In the genomic region with DNA sequence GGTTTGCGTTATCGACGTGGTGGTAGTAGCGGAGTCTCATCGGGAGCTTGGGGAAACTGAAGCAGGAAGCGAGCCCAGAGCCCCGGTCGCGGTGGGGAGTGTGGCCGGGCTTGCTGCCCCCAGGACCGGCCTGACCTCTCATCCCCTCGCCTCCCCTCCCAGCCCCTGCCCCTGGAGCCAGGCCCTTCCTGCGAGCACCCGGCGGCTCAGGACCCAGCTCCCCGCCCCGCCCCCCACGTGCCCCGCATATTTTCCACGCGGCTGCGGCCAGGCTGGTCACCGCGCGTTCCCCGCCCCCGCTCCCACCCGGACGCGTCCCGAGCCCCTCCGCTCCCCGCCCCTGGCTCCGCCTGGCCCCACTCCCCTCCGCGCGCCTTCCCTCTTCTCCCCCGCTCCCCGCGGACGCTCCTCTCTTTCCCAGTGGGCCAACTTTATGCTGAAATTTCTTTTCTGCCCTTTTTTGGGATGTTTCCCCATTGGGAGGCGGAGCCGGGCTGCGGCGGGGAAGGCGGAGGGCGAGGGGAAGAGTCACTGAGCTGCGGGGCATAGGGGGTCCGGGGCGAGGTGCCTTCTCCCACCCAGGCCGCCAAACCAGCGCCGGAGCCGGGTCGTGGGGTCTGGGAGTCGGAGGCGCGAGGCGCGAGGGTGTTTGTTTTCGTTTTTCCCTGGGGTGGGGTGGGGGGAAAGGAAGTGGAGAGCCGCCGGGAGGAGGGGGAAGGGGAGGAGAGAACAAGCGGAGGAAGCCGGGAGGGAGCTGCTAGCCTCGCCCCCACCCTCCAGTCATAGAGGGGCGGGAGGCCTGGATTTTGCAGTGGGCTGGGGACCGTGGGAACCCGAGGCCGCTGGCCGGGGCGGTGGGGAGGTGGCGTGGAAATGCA, we compare ENCODE assay signal across 7 cellular contexts. TPM values are rescaled to one million over a fixed set of nuclear protein-coding genes. Genes with fewer than 3 reads are reported as not detected.
DNase-seq lines count a peak whose midpoint lies in the region; ATAC-seq, FAIRE-seq and TF ChIP-seq lines count a peak whose summit lies in the region.

No MANE protein-coding gene starts in this region.

- intact Hi-C loops in lower lobe of right lung (cut with DNase I) = no loop called here

- 0 out of 2 replicates have a peak overlapping the region, but pooled peaks have one; percentile 1 for H2BK20ac ChIP-seq in H1 (ENCODE audit: low read length)

- DNase-seq in GM04504 (ENCODE audit: low read depth) (peak; percentile 64), NCI-H1092 treated with DMSO at 0.1 percent for 48 hours (lab: John Stamatoyannopoulos, UW) (peak; percentile 28), H1 (ENCODE audit: low read depth in 1 of 2, low spot score in 2 of 2) (peak in 1 of 2 experiments; percentile 84), lower lobe of right lung (peak; percentile 77), NCI-H128 (lab: John Stamatoyannopoulos, UW; ENCODE audit: unreplicated experiment) (no peak)
- DNase-seq in activated CD4-positive, alpha-beta memory T cell treated with anti-CD3 and anti-CD28 coated beads, Interleukin-2, amount 10 ng/mL, durations not matched to agents 7 days and 5 days = peak; percentile 42
- DNase-seq in stimulated activated effector memory CD8-positive, alpha-beta T cell treated with anti-CD3 and anti-CD28 coated beads, Interleukin-12 subunit alpha, Interleukin-12 subunit beta, amount 100 ng/mL, for 72 hours (ENCODE audit: low spot score in 2 of 2) = peak in 1 of 2 donors; percentile 57

- H3K4me3 Mint-ChIP-seq in activated CD4-positive, alpha-beta memory T cell treated with anti-CD3 and anti-CD28 coated beads, Interleukin-2, amount 10 ng/mL, durations not matched to agents 7 days and 5 days = peak overlapping the region; percentile 75
- H3K4me3 Mint-ChIP-seq in stimulated activated effector memory CD8-positive, alpha-beta T cell treated with anti-CD3 and anti-CD28 coated beads, Interleukin-12 subunit alpha, Interleukin-12 subunit beta, amount 100 ng/mL, for 72 hours = peak overlapping the region; percentile 78

- peak overlapping the region; percentile 39; the same call in 1 of the 2 replicates for H4K8ac ChIP-seq in H1 (ENCODE audit: extremely low read depth, insufficient read depth, low read length)

- peaks cover 5 to 8% of the 10 kb centered on the region in 2 experiments for H4K20me1 ChIP-seq in H1 (replicated peaks in 1 of 2; ENCODE audit: control insufficient read depth in 1 of 2, insufficient read depth in 2 of 2, low read length in 2 of 2)

- POLR2A ChIA-PET in activated CD4-positive, alpha-beta memory T cell treated with anti-CD3 and anti-CD28 coated beads, Interleukin-2, amount 10 ng/mL, durations not matched to agents 7 days and 5 days (lab: Charles Lee) = interaction anchor here (0.9 to 4.6 kb wide), 8 partner anchors 11 to 71 kb away, joined by 3 to 24 read pairs (median 8); a partner anchor contains a TSS
- POLR2A ChIA-PET in H1 (lab: Charles Lee; ENCODE audit: partially characterized antibody) = interaction anchor here (0.9 to 14.9 kb wide), 19 partner anchors 9 to 611 kb away, joined by 3 to 158 read pairs (median 5); a partner anchor contains a TSS

- no peak for TF ChIP-seq EP300 in H1 (IDR thresholded peaks at IDR 0.05; ENCODE audit: borderline replicate concordance in 1 of 2, low read depth in 2 of 2, low read length in 2 of 2)

- H3K36me3 Mint-ChIP-seq in activated CD4-positive, alpha-beta memory T cell treated with anti-CD3 and anti-CD28 coated beads, Interleukin-2, amount 10 ng/mL, durations not matched to agents 7 days and 5 days (ENCODE audit: low read depth) = no peaks in the 10 kb centered on the region
- H3K36me3 Mint-ChIP-seq in stimulated activated effector memory CD8-positive, alpha-beta T cell treated with anti-CD3 and anti-CD28 coated beads, Interleukin-12 subunit alpha, Interleukin-12 subunit beta, amount 100 ng/mL, for 72 hours = peaks cover 12% of the 10 kb centered on the region

- peak overlapping the region; percentile 4 for H3K4ac ChIP-seq in H1 (replicated peaks; ENCODE audit: insufficient read length, low read depth, low read length)

- H3K23me2 ChIP-seq in H1 (ENCODE audit: low read depth, low read length) = peaks cover 12% of the 10 kb centered on the region

- H2BK12ac ChIP-seq in H1 (ENCODE audit: low read depth, low read length) = peak overlapping the region; percentile 45; the same call in 1 of the 2 replicates

- H3K27me3 ChIP-seq in H1 (replicated peaks in 1 of 4; ENCODE audit: control insufficient read depth in 3 of 4, extremely low read depth in 1 of 4, insufficient read depth in 3 of 4, low read length in 3 of 4) (no peaks in the 10 kb centered on the region), lower lobe of right lung (ENCODE audit: low read depth) (no peaks in the 10 kb centered on the region)

- no peak for TF ChIP-seq RAD21 in H1 (IDR thresholded peaks at IDR 0.05 in 1 of 2, conservative IDR thresholded peaks at IDR 0.05 in 1 of 2; ENCODE audit: low read depth in 2 of 2, low read length in 2 of 2)

- H3K79me1 ChIP-seq in H1 (ENCODE audit: low read depth, low read length) = peaks cover 2% of the 10 kb centered on the region; the same call in 1 of the 2 replicates

- H3K9ac ChIP-seq in H1 (replicated peaks in 1 of 4; ENCODE audit: extremely low read depth in 1 of 4, low read depth in 3 of 4, low read length in 3 of 4) = peak overlapping the region in 2 of 4 experiments; percentile 12 to 45; a peak in 2 of 7 replicates

- H4K5ac ChIP-seq in H1 (ENCODE audit: insufficient read length, low read depth, low read length) = peak overlapping the region; percentile 62

- H3K56ac ChIP-seq in H1 (replicated peaks; ENCODE audit: insufficient read length, low read depth, low read length) = peak overlapping the region; percentile 46

- H3K9me3 Mint-ChIP-seq in activated CD4-positive, alpha-beta memory T cell treated with anti-CD3 and anti-CD28 coated beads, Interleukin-2, amount 10 ng/mL, durations not matched to agents 7 days and 5 days = no peaks in the 10 kb centered on the region
- no peaks in the 10 kb centered on the region for H3K9me3 Mint-ChIP-seq in stimulated activated effector memory CD8-positive, alpha-beta T cell treated with anti-CD3 and anti-CD28 coated beads, Interleukin-12 subunit alpha, Interleukin-12 subunit beta, amount 100 ng/mL, for 72 hours

- peaks cover 0 to 7% (median 6%) of the 10 kb centered on the region in 4 experiments; a peak in 5 of 8 replicates for H3K36me3 ChIP-seq in H1 (ENCODE audit: control insufficient read depth in 2 of 4, insufficient read depth in 4 of 4, low read length in 3 of 4)
- peaks cover 2% of the 10 kb centered on the region for H3K36me3 ChIP-seq in lower lobe of right lung

- no peak overlapping the region for H3K14ac ChIP-seq in H1 (ENCODE audit: insufficient read length)

- peak overlapping the region; percentile 95 for H2AFZ ChIP-seq in H1 (ENCODE audit: low read length)

- no peak overlapping the region for H2AK5ac ChIP-seq in H1 (ENCODE audit: low read depth, low read length)

- H3K23ac ChIP-seq in H1 (ENCODE audit: insufficient read length) = no peak overlapping the region

- CTCF ChIA-PET in activated CD4-positive, alpha-beta memory T cell treated with anti-CD3 and anti-CD28 coated beads, Interleukin-2, amount 10 ng/mL, durations not matched to agents 7 days and 5 days (lab: Charles Lee) = interaction anchor here (1.1 to 8.0 kb wide), 5 partner anchors 34 to 79 kb away, joined by 3 to 60 read pairs (median 5); a partner anchor contains a TSS
- CTCF ChIA-PET in H1 (lab: Charles Lee; ENCODE audit: partially characterized antibody) = interaction anchor here (0.8 to 14.1 kb wide), 12 partner anchors 10 to 213 kb away, joined by 3 to 347 read pairs (median 7); a partner anchor contains a TSS

- no peaks in the 10 kb centered on the region for H3K27me3 Mint-ChIP-seq in activated CD4-positive, alpha-beta memory T cell treated with anti-CD3 and anti-CD28 coated beads, Interleukin-2, amount 10 ng/mL, durations not matched to agents 7 days and 5 days

- TF ChIP-seq CTCF in H1 (IDR thresholded peaks at IDR 0.05; ENCODE audit: control extremely low read depth in 1 of 3, insufficient read depth in 1 of 3, low read depth in 1 of 3, low read length in 3 of 3) = no peak
- no peak for TF ChIP-seq CTCF in lower lobe of right lung (IDR thresholded peaks at IDR 0.05)

- no peak overlapping the region for H2BK120ac ChIP-seq in H1 (replicated peaks; ENCODE audit: low read depth, low read length)

- no peaks in the 10 kb centered on the region for H3K9me3 ChIP-seq in H1 (ENCODE audit: insufficient read depth in 2 of 2, low read depth in 1 of 2, low read length in 1 of 2)
- no peaks in the 10 kb centered on the region for H3K9me3 ChIP-seq in lower lobe of right lung

- H3K27ac ChIP-seq in H1 (ENCODE audit: low read depth, low read length) (no peak overlapping the region), lower lobe of right lung (peak overlapping the region; percentile 80)

- H3K18ac ChIP-seq in H1 (ENCODE audit: extremely low read depth, low read length) = peak overlapping the region; percentile 88

- peaks cover 6 to 15% (median 8%) of the 10 kb centered on the region in 4 experiments; a peak in 6 of 7 replicates for H3K4me1 ChIP-seq in H1 (replicated peaks in 1 of 4; ENCODE audit: control insufficient read depth in 3 of 4, insufficient read depth in 4 of 4, low read length in 3 of 4)
- peaks cover 15% of the 10 kb centered on the region for H3K4me1 ChIP-seq in lower lobe of right lung

- H2BK5ac ChIP-seq in H1 (ENCODE audit: low read depth, low read length) = peak overlapping the region; percentile 60; the same call in 1 of the 2 replicates

- H3K4me3 ChIP-seq in H1 (ENCODE audit: extremely low read depth in 1 of 4, insufficient read depth in 2 of 4, low read depth in 3 of 4, low read length in 4 of 4) = peak overlapping the region; percentile 72 to 99 (median 82)
- H3K4me3 ChIP-seq in lower lobe of right lung = peak overlapping the region; percentile 73

- peaks cover 24% of the 10 kb centered on the region for H3K4me1 Mint-ChIP-seq in activated CD4-positive, alpha-beta memory T cell treated with anti-CD3 and anti-CD28 coated beads, Interleukin-2, amount 10 ng/mL, durations not matched to agents 7 days and 5 days
- H3K4me1 Mint-ChIP-seq in stimulated activated effector memory CD8-positive, alpha-beta T cell treated with anti-CD3 and anti-CD28 coated beads, Interleukin-12 subunit alpha, Interleukin-12 subunit beta, amount 100 ng/mL, for 72 hours = peaks cover 37% of the 10 kb centered on the region

- 1% methylated on average over 31 of the region's 73 CpGs; no CpG with 5 or more reads in 1 of the 2 experiments for WGBS in H1 (ENCODE audit: extremely low coverage in 1 of 2, insufficient coverage in 1 of 2, insufficient read length in 1 of 2, insufficient replicate concordance in 2 of 2, low coverage in 1 of 2, low lambda C conversion rate in 2 of 2, missing lambda C conversion rate in 1 of 2), 2 experiments

- peak overlapping the region; percentile 25 for H4K91ac ChIP-seq in H1 (replicated peaks; ENCODE audit: insufficient read length, low read length)

- peak overlapping the region; percentile 84 to 90 for H3K4me2 ChIP-seq in H1 (ENCODE audit: insufficient read depth in 1 of 2, low read depth in 2 of 2, low read length in 2 of 2)

- peaks cover 0 to 21% of the 10 kb centered on the region in 2 experiments; a peak in 2 of 4 replicates for H3K79me2 ChIP-seq in H1 (ENCODE audit: control insufficient read depth in 1 of 2, insufficient read depth in 2 of 2, low read length in 2 of 2)

- no peak for FAIRE-seq in H1 (lab: Jason Lieb, UNC)

- peak; percentile 79 for ATAC-seq in lower lobe of right lung
- peak; percentile 22 for ATAC-seq in stimulated activated effector memory CD8-positive, alpha-beta T cell treated with anti-CD3 and anti-CD28 coated beads, Interleukin-12 subunit alpha, Interleukin-12 subunit beta, amount 100 ng/mL, for 72 hours

- TF ChIP-seq POLR2A in H1 (IDR thresholded peaks at IDR 0.05; ENCODE audit: control extremely low read depth in 1 of 2, low read depth in 2 of 2, low read length in 2 of 2) = no peak

- H2BK15ac ChIP-seq in H1 (ENCODE audit: low read length) = 0 out of 2 replicates have a peak overlapping the region, but pooled peaks have one; percentile 98

- H3K27ac Mint-ChIP-seq in activated CD4-positive, alpha-beta memory T cell treated with anti-CD3 and anti-CD28 coated beads, Interleukin-2, amount 10 ng/mL, durations not matched to agents 7 days and 5 days = peak overlapping the region; percentile 21
- peak overlapping the region; percentile 86 for H3K27ac Mint-ChIP-seq in stimulated activated effector memory CD8-positive, alpha-beta T cell treated with anti-CD3 and anti-CD28 coated beads, Interleukin-12 subunit alpha, Interleukin-12 subunit beta, amount 100 ng/mL, for 72 hours

RNA-seq across cellular contexts. Expression of a gene that starts 1.0 kb away (rescaled TPM):
- 1 to 10 TPM; 8.9 to 9.2 TPM for total RNA-seq in activated CD4-positive, alpha-beta memory T cell treated with anti-CD3 and anti-CD28 coated beads, Interleukin-2, amount 10 ng/mL, durations not matched to agents 7 days and 5 days
- total RNA-seq in H1 (2021; fragmentation: NEBNext Ultra II Directional; extraction: Animal tissue kit (Norgen Biotek cat#: 25700)) = 181 and 197 TPM in 2 replicates
- 62.5 and 71.2 TPM in 2 replicates for polyA plus RNA-seq in H1 (2011; rRNA removed)
- 159 TPM for polyA plus RNA-seq in H1 (2011; cell fraction: cytosol; rRNA removed)
- 217 TPM for polyA plus RNA-seq in H1 (2011; cell fraction: nucleus; rRNA removed)
- polyA plus RNA-seq in H1 (2012, experiment 1 of 2) = 249 to 272 TPM (median 266 TPM) in 4 replicates
- polyA plus RNA-seq in H1 (2012, experiment 2 of 2) = 161 TPM
- polyA plus RNA-seq in H1 (2013, experiment 1 of 2) = 162 TPM
- 155 TPM for polyA plus RNA-seq in H1 (2013, experiment 2 of 2)
- 20.1 and 22.0 TPM in 2 replicates for polyA minus RNA-seq in H1 (2011; rRNA and poly(A)+ RNA removed)
- 69.5 TPM for polyA minus RNA-seq in H1 (2011; cell fraction: cytosol; rRNA and poly(A)+ RNA removed)
- polyA minus RNA-seq in H1 (2011; cell fraction: nucleus; rRNA and poly(A)+ RNA removed) = 52.3 TPM
- 110 TPM for total RNA-seq in lower lobe of right lung

RNA-seq across cellular contexts. Expression of a gene that starts 17.0 kb away (rescaled TPM):
- 1 to 10 TPM; 1.1 to 1.2 TPM for total RNA-seq in activated CD4-positive, alpha-beta memory T cell treated with anti-CD3 and anti-CD28 coated beads, Interleukin-2, amount 10 ng/mL, durations not matched to agents 7 days and 5 days
- 1.3 and 1.4 TPM in 2 replicates for total RNA-seq in H1 (2021; fragmentation: NEBNext Ultra II Directional; extraction: Animal tissue kit (Norgen Biotek cat#: 25700))
- polyA plus RNA-seq in H1 (2011; rRNA removed) = 1.8 and 2.4 TPM in 2 replicates
- polyA plus RNA-seq in H1 (2011; cell fraction: cytosol; rRNA removed) = 1.00 TPM
- 2.7 TPM for polyA plus RNA-seq in H1 (2011; cell fraction: nucleus; rRNA removed)
- polyA plus RNA-seq in H1 (2012, experiment 1 of 2) = 0.49 to 1.4 TPM (median 0.95 TPM) in 4 replicates
- 0.83 TPM for polyA plus RNA-seq in H1 (2012, experiment 2 of 2)
- polyA plus RNA-seq in H1 (2013, experiment 1 of 2) = 1.5 TPM
- 1.0 TPM for polyA plus RNA-seq in H1 (2013, experiment 2 of 2)
- 0.73 and 1.2 TPM in 2 replicates for polyA minus RNA-seq in H1 (2011; rRNA and poly(A)+ RNA removed)
- not detected for polyA minus RNA-seq in H1 (2011; cell fraction: cytosol; rRNA and poly(A)+ RNA removed)
- not detected for polyA minus RNA-seq in H1 (2011; cell fraction: nucleus; rRNA and poly(A)+ RNA removed)
- total RNA-seq in lower lobe of right lung = not detected

RNA-seq across cellular contexts. Expression of a gene that starts 25.7 kb away (rescaled TPM):
- 10 to 100 TPM; 19.1 to 19.9 TPM for total RNA-seq in activated CD4-positive, alpha-beta memory T cell treated with anti-CD3 and anti-CD28 coated beads, Interleukin-2, amount 10 ng/mL, durations not matched to agents 7 days and 5 days
- 17.5 and 18.6 TPM in 2 replicates for total RNA-seq in H1 (2021; fragmentation: NEBNext Ultra II Directional; extraction: Animal tissue kit (Norgen Biotek cat#: 25700))
- polyA plus RNA-seq in H1 (2011; rRNA removed) = 15.9 and 18.7 TPM in 2 replicates
- 18.5 TPM for polyA plus RNA-seq in H1 (2011; cell fraction: cytosol; rRNA removed)
- 26.3 TPM for polyA plus RNA-seq in H1 (2011; cell fraction: nucleus; rRNA removed)
- 11.9 to 15.0 TPM (median 13.1 TPM) in 4 replicates for polyA plus RNA-seq in H1 (2012, experiment 1 of 2)
- polyA plus RNA-seq in H1 (2012, experiment 2 of 2) = 19.9 TPM
- 13.2 TPM for polyA plus RNA-seq in H1 (2013, experiment 1 of 2)
- 13.3 TPM for polyA plus RNA-seq in H1 (2013, experiment 2 of 2)
- 16.5 and 20.0 TPM in 2 replicates for polyA minus RNA-seq in H1 (2011; rRNA and poly(A)+ RNA removed)
- polyA minus RNA-seq in H1 (2011; cell fraction: cytosol; rRNA and poly(A)+ RNA removed) = 17.8 TPM
- 27.4 TPM for polyA minus RNA-seq in H1 (2011; cell fraction: nucleus; rRNA and poly(A)+ RNA removed)
- total RNA-seq in lower lobe of right lung = 1.2 TPM

RNA-seq across cellular contexts. Expression of a gene that starts 32.6 kb away (rescaled TPM):
- total RNA-seq in activated CD4-positive, alpha-beta memory T cell treated with anti-CD3 and anti-CD28 coated beads, Interleukin-2, amount 10 ng/mL, durations not matched to agents 7 days and 5 days = 10 to 100 TPM; 36.6 to 37.7 TPM
- 9.0 and 10.5 TPM in 2 replicates for total RNA-seq in H1 (2021; fragmentation: NEBNext Ultra II Directional; extraction: Animal tissue kit (Norgen Biotek cat#: 25700))
- polyA plus RNA-seq in H1 (2011; rRNA removed) = 8.2 and 8.6 TPM in 2 replicates
- polyA plus RNA-seq in H1 (2011; cell fraction: cytosol; rRNA removed) = 10.2 TPM
- 9.0 TPM for polyA plus RNA-seq in H1 (2011; cell fraction: nucleus; rRNA removed)
- polyA plus RNA-seq in H1 (2012, experiment 1 of 2) = 5.6 to 10.9 TPM (median 9.7 TPM) in 4 replicates
- 7.0 TPM for polyA plus RNA-seq in H1 (2012, experiment 2 of 2)
- polyA plus RNA-seq in H1 (2013, experiment 1 of 2) = 9.5 TPM
- polyA plus RNA-seq in H1 (2013, experiment 2 of 2) = 10.1 TPM
- 2.7 and 3.1 TPM in 2 replicates for polyA minus RNA-seq in H1 (2011; rRNA and poly(A)+ RNA removed)
- polyA minus RNA-seq in H1 (2011; cell fraction: cytosol; rRNA and poly(A)+ RNA removed) = 5.0 TPM
- 4.1 TPM for polyA minus RNA-seq in H1 (2011; cell fraction: nucleus; rRNA and poly(A)+ RNA removed)
- 28.9 TPM for total RNA-seq in lower lobe of right lung

RNA-seq across cellular contexts. Expression of a gene that starts 32.9 kb away (rescaled TPM):
- total RNA-seq in activated CD4-positive, alpha-beta memory T cell treated with anti-CD3 and anti-CD28 coated beads, Interleukin-2, amount 10 ng/mL, durations not matched to agents 7 days and 5 days = over 10,000 TPM in 1 of 2 experiments, 1,000 to 10,000 TPM in 1; 9,885 to 10,678 TPM
- 14,987 and 16,528 TPM in 2 replicates for total RNA-seq in H1 (2021; fragmentation: NEBNext Ultra II Directional; extraction: Animal tissue kit (Norgen Biotek cat#: 25700))
- 105 and 169 TPM in 2 replicates for polyA plus RNA-seq in H1 (2011; rRNA removed)
- 147 TPM for polyA plus RNA-seq in H1 (2011; cell fraction: cytosol; rRNA removed)
- polyA plus RNA-seq in H1 (2011; cell fraction: nucleus; rRNA removed) = 8,272 TPM
- polyA plus RNA-seq in H1 (2012, experiment 1 of 2) = 41.1 to 222 TPM (median 149 TPM) in 4 replicates
- 95.4 TPM for polyA plus RNA-seq in H1 (2012, experiment 2 of 2)
- not detected for polyA plus RNA-seq in H1 (2013, experiment 1 of 2)
- not detected for polyA plus RNA-seq in H1 (2013, experiment 2 of 2)
- polyA minus RNA-seq in H1 (2011; rRNA and poly(A)+ RNA removed) = 22,686 and 26,507 TPM in 2 replicates
- 25,731 TPM for polyA minus RNA-seq in H1 (2011; cell fraction: cytosol; rRNA and poly(A)+ RNA removed)
- polyA minus RNA-seq in H1 (2011; cell fraction: nucleus; rRNA and poly(A)+ RNA removed) = 138,882 TPM
- total RNA-seq in lower lobe of right lung = 24,340 TPM

Comparison
In these comparisons a context has a peak if more than half of its experiments do, and no peak if none do; other contexts are left out.
1. RNA of a gene that starts 1.0 kb away (total RNA-seq): 181 to 197 TPM in H1 and 110 TPM in lower lobe of right lung (single experiment); 8.9 to 9.2 TPM in activated CD4-positive, alpha-beta memory T cell treated with anti-CD3 and anti-CD28 coated beads, Interleukin-2, amount 10 ng/mL, durations not matched to agents 7 days and 5 days; every median in the first group is over 10 times any median in the second.